ENCODE assay signal across 1 cellular context in the genomic region with DNA sequence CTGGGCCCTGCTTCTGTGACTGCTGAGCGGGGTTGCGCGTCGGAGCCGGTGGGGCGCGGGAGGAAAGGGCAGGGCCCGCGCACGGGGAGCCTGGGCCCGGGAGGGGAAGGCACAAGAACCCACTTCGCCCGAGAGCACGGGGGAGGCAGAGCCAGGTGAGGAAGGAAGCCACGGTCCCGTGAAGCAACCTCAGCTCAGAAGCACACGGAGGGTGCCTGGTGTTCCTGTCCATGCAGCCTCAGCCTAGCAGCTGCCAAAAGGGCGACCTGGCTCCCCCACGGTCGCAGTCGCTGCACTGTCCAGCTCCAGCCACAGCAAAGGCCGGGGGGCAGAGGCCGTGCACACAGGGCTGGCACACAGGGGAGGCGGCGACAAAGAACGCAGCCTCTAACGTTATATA.
A peak's percentile ranks its signal among the peaks of the same experiment; 100 is the strongest.
TF ChIP-seq lines count a peak whose summit lies in the region.

No MANE protein-coding gene starts in this region.

TF ChIP-seq in HepG2, 621 proteins besides CTCF, POLR2A, EP300 and RAD21:
- TF ChIP-seq, protein P1, sequence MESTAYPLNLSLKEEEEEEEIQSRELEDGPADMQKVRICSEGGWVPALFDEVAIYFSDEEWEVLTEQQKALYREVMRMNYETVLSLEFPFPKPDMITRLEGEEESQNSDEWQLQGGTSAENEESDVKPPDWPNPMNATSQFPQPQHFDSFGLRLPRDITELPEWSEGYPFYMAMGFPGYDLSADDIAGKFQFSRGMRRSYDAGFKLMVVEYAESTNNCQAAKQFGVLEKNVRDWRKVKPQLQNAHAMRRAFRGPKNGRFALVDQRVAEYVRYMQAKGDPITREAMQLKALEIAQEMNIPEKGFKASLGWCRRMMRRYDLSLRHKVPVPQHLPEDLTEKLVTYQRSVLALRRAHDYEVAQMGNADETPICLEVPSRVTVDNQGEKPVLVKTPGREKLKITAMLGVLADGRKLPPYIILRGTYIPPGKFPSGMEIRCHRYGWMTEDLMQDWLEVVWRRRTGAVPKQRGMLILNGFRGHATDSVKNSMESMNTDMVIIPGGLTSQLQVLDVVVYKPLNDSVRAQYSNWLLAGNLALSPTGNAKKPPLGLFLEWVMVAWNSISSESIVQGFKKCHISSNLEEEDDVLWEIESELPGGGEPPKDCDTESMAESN (CRISPR knock-in tag; conservative IDR thresholded peaks at IDR 0.05): no peak
- TF ChIP-seq AGO2 (optimal IDR thresholded peaks at IDR 0.05; ENCODE audit: low read depth, low read length): peak; percentile 48
